8 cellular contexts compared by ENCODE assay signal in the genomic region with DNA sequence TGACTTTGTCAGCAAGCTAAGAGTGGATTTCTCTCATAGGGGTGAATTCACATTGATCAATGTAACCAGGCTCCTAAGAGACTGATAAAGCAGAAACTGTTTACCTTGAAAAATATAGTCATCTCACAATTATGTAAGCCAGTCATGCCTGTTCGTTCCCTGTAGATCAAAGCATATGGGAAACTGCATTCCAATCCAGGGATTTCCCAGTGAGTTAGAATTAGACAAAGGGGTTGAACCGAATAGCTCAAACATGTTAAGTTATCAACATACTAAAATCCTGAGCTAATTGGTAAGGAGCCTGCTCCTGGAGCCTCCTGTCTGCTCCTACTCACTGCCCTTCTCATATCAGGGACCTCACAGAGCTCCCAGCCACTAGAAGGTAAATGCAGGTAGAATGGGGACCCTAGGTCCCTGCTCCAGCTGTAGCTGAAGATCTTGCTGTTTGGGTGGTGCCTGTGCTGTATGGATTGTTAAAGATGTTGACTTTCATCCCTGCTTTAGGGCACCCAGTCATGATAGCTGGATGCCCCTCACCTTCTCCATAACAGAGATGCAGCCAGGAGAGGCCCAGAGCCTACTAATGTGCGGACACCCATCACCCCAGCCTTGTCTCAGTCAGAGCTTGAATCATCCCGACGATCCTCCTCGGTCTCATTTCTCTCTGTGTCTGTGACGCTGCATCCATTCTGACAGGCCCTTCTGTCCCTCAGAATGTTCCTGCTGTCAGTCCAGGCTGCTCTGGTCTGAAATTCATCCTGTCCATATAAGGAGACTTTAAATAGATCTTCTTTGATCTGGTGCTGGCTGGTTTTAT.
DNase-seq lines count a peak whose midpoint lies in the region; ATAC-seq and TF ChIP-seq lines count a peak whose summit lies in the region.

No MANE protein-coding gene starts in this region.

- peak overlapping the region; percentile 89 for H3K4me3 Mint-ChIP-seq in activated T-helper 17 cell treated with anti-CD3 and anti-CD28 coated beads, Interleukin-2, amount 50 U/mL, for 72 hours
- H3K4me3 Mint-ChIP-seq in glutamatergic neuron (ENCODE audit: unreplicated experiment): peak overlapping the region; percentile 28

- no peaks in the 10 kb centered on the region for H3K9me3 ChIP-seq in upper lobe of left lung

- peak; percentile 26 for DNase-seq in stimulated activated CD4-positive, alpha-beta T cell treated with anti-CD3 and anti-CD28 coated beads, Interleukin-4, amount 100 ng/mL, for 24 hours
- DNase-seq in stimulated activated CD4-positive, alpha-beta T cell treated with anti-CD3 and anti-CD28 coated beads, Interleukin-4, amount 100 ng/mL, for 4 hours: no peak
- DNase-seq in glutamatergic neuron: no peak
- DNase-seq in NCI-H446 (lab: John Stamatoyannopoulos, UW): no peak
- no peak for DNase-seq in upper lobe of left lung
- DNase-seq in GDM1 (lab: John Stamatoyannopoulos, UW): no peak

- no peak for TF ChIP-seq EP300 in upper lobe of left lung (IDR thresholded peaks at IDR 0.05)

- no peaks in the 10 kb centered on the region for H3K9me3 Mint-ChIP-seq in activated T-helper 17 cell treated with anti-CD3 and anti-CD28 coated beads, Interleukin-2, amount 50 U/mL, for 72 hours
- H3K9me3 Mint-ChIP-seq in glutamatergic neuron (ENCODE audit: unreplicated experiment): peaks cover 3% of the 10 kb centered on the region

- H3K27me3 ChIP-seq in upper lobe of left lung: no peaks in the 10 kb centered on the region

- peaks cover 6% of the 10 kb centered on the region for H3K36me3 Mint-ChIP-seq in activated T-helper 17 cell treated with anti-CD3 and anti-CD28 coated beads, Interleukin-2, amount 50 U/mL, for 72 hours (ENCODE audit: low read depth)
- no peaks in the 10 kb centered on the region for H3K36me3 Mint-ChIP-seq in glutamatergic neuron (ENCODE audit: unreplicated experiment)

- peaks cover 64% of the 10 kb centered on the region for H3K4me1 Mint-ChIP-seq in activated T-helper 17 cell treated with anti-CD3 and anti-CD28 coated beads, Interleukin-2, amount 50 U/mL, for 72 hours
- H3K4me1 Mint-ChIP-seq in glutamatergic neuron (ENCODE audit: low read depth, unreplicated experiment): peaks cover 32% of the 10 kb centered on the region

- 79 to 80% methylated on average over 7 of the region's 7 CpGs for WGBS in upper lobe of left lung, 2 donors

- TF ChIP-seq CTCF in glutamatergic neuron (IDR thresholded peaks at IDR 0.05; ENCODE audit: partially characterized antibody, unreplicated experiment) (no peak), upper lobe of left lung (IDR thresholded peaks at IDR 0.05) (no peak)

- ATAC-seq in activated T-helper 17 cell treated with anti-CD3 and anti-CD28 coated beads, Interleukin-2, amount 50 U/mL, for 72 hours (replicated peaks): peak; percentile 27
- ATAC-seq in GM18517 (IDR thresholded peaks at IDR 0.05; ENCODE audit: unreplicated experiment): no peak
- ATAC-seq in upper lobe of left lung (ENCODE audit: low FRiP score in 2 of 2): no peak

- no peak for TF ChIP-seq POLR2A in upper lobe of left lung (IDR thresholded peaks at IDR 0.05)

- no peaks in the 10 kb centered on the region for H3K36me3 ChIP-seq in upper lobe of left lung

- H3K4me1 ChIP-seq in upper lobe of left lung: peaks cover 0 to 15% (median 6%) of the 10 kb centered on the region in 4 donors

- no peak overlapping the region for H3K4me3 ChIP-seq in upper lobe of left lung

- peak overlapping the region; percentile 95 for H3K27ac Mint-ChIP-seq in activated T-helper 17 cell treated with anti-CD3 and anti-CD28 coated beads, Interleukin-2, amount 50 U/mL, for 72 hours
- H3K27ac Mint-ChIP-seq in glutamatergic neuron (ENCODE audit: unreplicated experiment): peak overlapping the region; percentile 71

- H3K27me3 Mint-ChIP-seq in activated T-helper 17 cell treated with anti-CD3 and anti-CD28 coated beads, Interleukin-2, amount 50 U/mL, for 72 hours: no peaks in the 10 kb centered on the region
- H3K27me3 Mint-ChIP-seq in glutamatergic neuron (ENCODE audit: unreplicated experiment): peaks cover 9% of the 10 kb centered on the region

- peak overlapping the region in 1 of 4 donors; percentile 4 for H3K27ac ChIP-seq in upper lobe of left lung
